ENCODE assay signal across 22 cellular contexts in the genomic region with DNA sequence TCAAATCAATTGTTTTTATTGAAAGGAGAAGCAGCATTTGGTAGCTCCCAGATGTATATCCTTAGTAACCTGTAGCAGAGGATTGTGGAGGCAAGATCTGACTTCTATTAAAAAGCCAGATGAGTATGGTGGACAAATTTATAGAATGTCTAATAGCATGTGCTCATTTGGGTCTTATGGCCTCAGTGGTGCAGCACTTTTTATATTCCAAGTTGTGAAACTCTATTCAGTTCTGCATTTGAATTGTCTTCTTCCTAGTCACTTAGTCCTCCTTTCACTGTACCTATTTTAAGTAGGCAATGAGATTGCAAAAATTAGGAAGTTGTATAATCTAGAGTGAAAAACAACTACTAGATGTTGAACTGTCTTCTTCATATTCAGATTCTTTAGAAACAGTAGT.
"Had no signal": no experiment of that assay in that cellular context is flagged by ENCODE, and none has a peak within 500 bp of the region (broad histone marks: within the 10 kb centered on the region; RNA-seq: fewer than 3 reads in every experiment).

No MANE protein-coding gene starts in this region.

- H3K36me3 ChIP-seq: adrenal gland, breast epithelium, sigmoid colon, upper lobe of left lung had no signal

- H3K27me3 ChIP-seq: adrenal gland, breast epithelium, sigmoid colon, testis, upper lobe of left lung had no signal

- H3K27ac Mint-ChIP-seq: activated naive CD4-positive, alpha-beta T cell treated with anti-CD3 and anti-CD28 coated beads, Interleukin-2, amount 50 U/mL, for 72 hours; activated T-helper 1 cell treated with anti-CD3 and anti-CD28 coated beads, Interleukin-12 subunit alpha, Interleukin-12 subunit beta, Interleukin-2, Interleukin-4 antibody, amounts not matched to agents 30 ng/mL and 10 ng/mL and 1 ng/mL, durations not matched to agents 14 hours and 24 hours and 36 hours; mesothelial cell of epicardium; nephron; stimulated activated memory B cell treated with anti-CD40 and anti-IgM and Interleukin-4, amounts not matched to agents 10 μg/mL and 1 μg/mL and 100 μg/mL, for 72 hours had no signal

- H3K27me3 Mint-ChIP-seq: stimulated activated memory B cell treated with anti-CD40 and anti-IgM and Interleukin-4, amounts not matched to agents 10 μg/mL and 1 μg/mL and 100 μg/mL, for 72 hours had no signal

- ATAC-seq: activated naive CD4-positive, alpha-beta T cell treated with anti-CD3 and anti-CD28 coated beads, Interleukin-2, amount 50 U/mL, for 72 hours; left lobe of liver; stimulated activated memory B cell treated with anti-CD40 and anti-IgM and Interleukin-4, amounts not matched to agents 10 μg/mL and 1 μg/mL and 100 μg/mL, for 72 hours had no signal

- H3K36me3 Mint-ChIP-seq: mesothelial cell of epicardium; stimulated activated memory B cell treated with anti-CD40 and anti-IgM and Interleukin-4, amounts not matched to agents 10 μg/mL and 1 μg/mL and 100 μg/mL, for 72 hours had no signal

- DNase-seq: activated CD4-positive, alpha-beta T cell treated with anti-CD3 and anti-CD28 coated beads, Interleukin-2, amount 50 U/mL, for 4 hours; activated gamma-delta T cell treated with Interleukin-2 at 50 U/mL for 16 hours; activated T-cell treated with anti-CD3 and anti-CD28 coated beads for 4 hours; adrenal gland; effector CD4-positive, alpha-beta T cell; head of caudate nucleus; kidney; sigmoid colon; stimulated activated CD4-positive, alpha-beta T cell treated with anti-CD3 and anti-CD28 coated beads, Interleukin-4, amount 100 ng/mL, for 4 hours; T1000; testis; upper lobe of left lung had no signal

- H3K4me1 ChIP-seq: adrenal gland, breast epithelium, parathyroid adenoma, sigmoid colon, testis, upper lobe of left lung had no signal

- H3K4me1 Mint-ChIP-seq: mesothelial cell of epicardium; nephron; stimulated activated memory B cell treated with anti-CD40 and anti-IgM and Interleukin-4, amounts not matched to agents 10 μg/mL and 1 μg/mL and 100 μg/mL, for 72 hours had no signal

- H3K9ac ChIP-seq: parathyroid adenoma had no signal

- H3K4me3 Mint-ChIP-seq: activated T-helper 1 cell treated with anti-CD3 and anti-CD28 coated beads, Interleukin-12 subunit alpha, Interleukin-12 subunit beta, Interleukin-2, Interleukin-4 antibody, amounts not matched to agents 30 ng/mL and 10 ng/mL and 1 ng/mL, durations not matched to agents 14 hours and 24 hours and 36 hours; mesothelial cell of epicardium; nephron; stimulated activated memory B cell treated with anti-CD40 and anti-IgM and Interleukin-4, amounts not matched to agents 10 μg/mL and 1 μg/mL and 100 μg/mL, for 72 hours had no signal

- H3K4me3 ChIP-seq: adrenal gland, breast epithelium, coronary artery, lung, sigmoid colon, testis, upper lobe of left lung had no signal

- H3K27ac ChIP-seq: adrenal gland, breast epithelium, coronary artery, parathyroid adenoma, sigmoid colon, testis, upper lobe of left lung had no signal

- H3K9me3 Mint-ChIP-seq: nephron had no signal

- H3K9me3 ChIP-seq: adrenal gland, breast epithelium, sigmoid colon, testis, upper lobe of left lung had no signal
